15 cellular contexts compared by ENCODE assay signal in genomic region chr12:69648476-69648875, GRCh38.
DNase-seq lines count a peak whose midpoint lies in the region; ATAC-seq and TF ChIP-seq lines count a peak whose summit lies in the region.
"Had no signal": no experiment of that assay in that cellular context is flagged by ENCODE, and none has a peak within 500 bp of the region (broad histone marks: within the 10 kb centered on the region; RNA-seq: fewer than 3 reads in every experiment).

No MANE protein-coding gene starts in this region.

- in situ Hi-C loops in astrocyte of the cerebellum (cut with HindIII; ENCODE audit: low sequenced_read_pairs), result no loop called here

- H3K4me3 ChIP-seq in astrocyte of the cerebellum (ENCODE audit: low read depth, low read length), result no peak overlapping the region
- H3K4me3 ChIP-seq: vagina had no signal

- DNase-seq in AG08395 (ENCODE audit: low spot score), result peak; percentile 77
- DNase-seq in HS-27A (ENCODE audit: low read depth), result peak; percentile 60
- DNase-seq in astrocyte of the cerebellum (ENCODE audit: low read depth), result peak; percentile 37
- peak; percentile 49 for DNase-seq in hepatic stellate cell (ENCODE audit: low spot score)
- DNase-seq in NCI-H2081 treated with DMSO at 0.1 percent for 48 hours (lab: John Stamatoyannopoulos, UW), result no peak
- no peak for DNase-seq in NCI-H345 (lab: John Stamatoyannopoulos, UW)
- no peak for DNase-seq in activated naive CD8-positive, alpha-beta T cell treated with anti-CD3 and anti-CD28 coated beads, Interleukin-2, amount 50 U/mL, for 24 hours
- DNase-seq: activated CD4-positive, alpha-beta T cell treated with anti-CD3 and anti-CD28 coated beads, Interleukin-2, amount 50 U/mL, for 1 hour; AML-193; T-cell had no signal

- no peak overlapping the region for H3K4me3 Mint-ChIP-seq in activated naive CD8-positive, alpha-beta T cell treated with anti-CD3 and anti-CD28 coated beads, Interleukin-2, amount 50 U/mL, for 24 hours
- H3K4me3 Mint-ChIP-seq: activated T-helper 17 cell treated with anti-CD3 and anti-CD28 coated beads, Interleukin-2, amount 50 U/mL, for 72 hours; mesothelial cell of epicardium; T-cell had no signal

- H3K36me3 Mint-ChIP-seq in activated naive CD8-positive, alpha-beta T cell treated with anti-CD3 and anti-CD28 coated beads, Interleukin-2, amount 50 U/mL, for 24 hours (ENCODE audit: low read depth), result no peaks in the 10 kb centered on the region
- H3K36me3 Mint-ChIP-seq: mesothelial cell of epicardium, T-cell had no signal

- no peak for TF ChIP-seq CTCF in astrocyte of the cerebellum (IDR thresholded peaks at IDR 0.05; ENCODE audit: low read depth, low read length, missing control alignments)

- no peaks in the 10 kb centered on the region for H3K9me3 Mint-ChIP-seq in activated naive CD8-positive, alpha-beta T cell treated with anti-CD3 and anti-CD28 coated beads, Interleukin-2, amount 50 U/mL, for 24 hours
- H3K9me3 Mint-ChIP-seq: activated T-helper 17 cell treated with anti-CD3 and anti-CD28 coated beads, Interleukin-2, amount 50 U/mL, for 72 hours; mesothelial cell of epicardium; T-cell had no signal

- no peak for ATAC-seq in GM19463 (IDR thresholded peaks at IDR 0.05; ENCODE audit: unreplicated experiment)
- ATAC-seq in activated naive CD8-positive, alpha-beta T cell treated with anti-CD3 and anti-CD28 coated beads, Interleukin-2, amount 50 U/mL, for 24 hours, result no peak
- ATAC-seq: activated T-helper 17 cell treated with anti-CD3 and anti-CD28 coated beads, Interleukin-2, amount 50 U/mL, for 72 hours; HCT116; T-cell had no signal

- peaks cover 5% of the 10 kb centered on the region for H3K27me3 Mint-ChIP-seq in activated naive CD8-positive, alpha-beta T cell treated with anti-CD3 and anti-CD28 coated beads, Interleukin-2, amount 50 U/mL, for 24 hours

- H3K4me1 Mint-ChIP-seq in activated naive CD8-positive, alpha-beta T cell treated with anti-CD3 and anti-CD28 coated beads, Interleukin-2, amount 50 U/mL, for 24 hours, result no peaks in the 10 kb centered on the region
- H3K4me1 Mint-ChIP-seq: activated T-helper 17 cell treated with anti-CD3 and anti-CD28 coated beads, Interleukin-2, amount 50 U/mL, for 72 hours; T-cell had no signal

- no peak overlapping the region for H3K27ac Mint-ChIP-seq in activated naive CD8-positive, alpha-beta T cell treated with anti-CD3 and anti-CD28 coated beads, Interleukin-2, amount 50 U/mL, for 24 hours
- H3K27ac Mint-ChIP-seq: activated T-helper 17 cell treated with anti-CD3 and anti-CD28 coated beads, Interleukin-2, amount 50 U/mL, for 72 hours; mesothelial cell of epicardium; T-cell had no signal

Comparison
In these comparisons a context has a peak if more than half of its experiments do, and no peak if none do; other contexts are left out.
1. DNase-seq: peak in AG08395 (single experiment), HS-27A (single experiment), astrocyte of the cerebellum (single experiment) and hepatic stellate cell (single experiment); none in NCI-H2081 treated with DMSO at 0.1 percent for 48 hours (single experiment), NCI-H345 (single experiment) and activated naive CD8-positive, alpha-beta T cell treated with anti-CD3 and anti-CD28 coated beads, Interleukin-2, amount 50 U/mL, for 24 hours (single experiment).